ENCODE assay signal across 7 cellular contexts in the genomic region with DNA sequence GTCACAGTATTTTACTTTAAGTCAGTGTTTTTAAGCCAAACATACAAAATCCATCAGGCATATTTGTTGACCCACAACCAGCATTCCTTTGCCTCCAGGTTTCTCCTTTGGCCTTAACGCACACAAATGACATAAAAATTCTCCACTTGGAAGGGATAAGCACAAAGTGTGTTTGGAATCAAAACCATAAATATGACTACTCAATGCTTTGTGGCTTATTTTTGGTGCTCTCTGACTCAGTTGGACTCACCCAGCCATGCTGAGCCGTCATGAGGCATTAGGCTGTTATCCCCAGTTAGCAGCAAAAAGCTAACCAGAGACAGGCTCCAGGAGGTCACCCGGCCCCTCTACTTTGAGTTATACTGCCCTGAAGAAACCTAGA. TPM values are rescaled to one million over a fixed set of nuclear protein-coding genes. Genes with fewer than 3 reads are reported as not detected.
A peak's percentile ranks its signal among the peaks of the same experiment; 100 is the strongest.
DNase-seq lines count a peak whose midpoint lies in the region; ATAC-seq and TF ChIP-seq lines count a peak whose summit lies in the region.

No MANE protein-coding gene starts in this region.

- H3K4me1 ChIP-seq in iPS-18a (ENCODE audit: control insufficient read depth, low read depth, low read length) (peaks cover 19% of the 10 kb centered on the region), stomach smooth muscle (ENCODE audit: control insufficient read depth, insufficient read depth, low read length) (peaks cover 39% of the 10 kb centered on the region)

- H3K36me3 ChIP-seq in iPS-18a (ENCODE audit: control insufficient read depth, low read depth, low read length) (no peaks in the 10 kb centered on the region), stomach smooth muscle (ENCODE audit: control insufficient read depth in 2 of 2, insufficient read depth in 2 of 2, low read length in 2 of 2) (no peaks in the 10 kb centered on the region)

- peak overlapping the region; percentile 62 for H3K27ac Mint-ChIP-seq in activated T-cell treated with anti-CD3 and anti-CD28 coated beads, Interleukin-2, amount 50 U/mL, for 72 hours

- H3K4me3 Mint-ChIP-seq in activated T-cell treated with anti-CD3 and anti-CD28 coated beads, Interleukin-2, amount 50 U/mL, for 72 hours = peak overlapping the region; percentile 99

- H3K9me3 ChIP-seq in iPS-18a (ENCODE audit: control insufficient read depth, low read depth, low read length) (no peaks in the 10 kb centered on the region), stomach smooth muscle (ENCODE audit: control insufficient read depth in 2 of 2, low read length in 2 of 2) (no peaks in the 10 kb centered on the region)

- H3K9ac ChIP-seq in iPS-18a (ENCODE audit: low read length) (peak overlapping the region; percentile 83), stomach smooth muscle (ENCODE audit: low read length in 2 of 2) (peak overlapping the region; percentile 81 to 93)

- H3K9me3 Mint-ChIP-seq in activated T-cell treated with anti-CD3 and anti-CD28 coated beads, Interleukin-2, amount 50 U/mL, for 72 hours = no peaks in the 10 kb centered on the region

- peak overlapping the region; percentile 91 for H3K4me3 ChIP-seq in HFF-Myc (replicated peaks; ENCODE audit: low read depth, low read length)
- H3K4me3 ChIP-seq in iPS-18a (ENCODE audit: low read length) = peak overlapping the region; percentile 99
- peak overlapping the region; percentile 86 to 99 for H3K4me3 ChIP-seq in stomach smooth muscle (ENCODE audit: low read length in 2 of 2)

- DNase-seq in HFF-Myc (ENCODE audit: extremely low read depth, low read depth) = no peak
- peak in 1 of 2 donors; percentile 29 for DNase-seq in activated T-cell treated with anti-CD3 and anti-CD28 coated beads, Interleukin-2, amount 50 U/mL, for 72 hours
- DNase-seq in HPDE6-E6E7 (ENCODE audit: extremely low spot score) = no peak
- DNase-seq in sciatic nerve (ENCODE audit: low spot score) = no peak
- no peak for DNase-seq in cerebellar cortex (ENCODE audit: low spot score)

- H3K36me3 Mint-ChIP-seq in activated T-cell treated with anti-CD3 and anti-CD28 coated beads, Interleukin-2, amount 50 U/mL, for 72 hours (ENCODE audit: insufficient read depth in 2 of 2) = peaks cover 2 to 3% of the 10 kb centered on the region in 2 donors

- no peak for TF ChIP-seq CTCF in HFF-Myc (IDR thresholded peaks at IDR 0.05; ENCODE audit: low read depth, low read length, missing control alignments)

- intact Hi-C loops in sciatic nerve (cut with DNase I) = no loop called here

- H3K4me1 Mint-ChIP-seq in activated T-cell treated with anti-CD3 and anti-CD28 coated beads, Interleukin-2, amount 50 U/mL, for 72 hours (ENCODE audit: low read depth) = peaks cover 72% of the 10 kb centered on the region

- no peak overlapping the region for H3K27ac ChIP-seq in iPS-18a (ENCODE audit: low read length)
- H3K27ac ChIP-seq in stomach smooth muscle (ENCODE audit: low read length) = peak overlapping the region; percentile 92

- peak in 1 of 2 donors; percentile 15 for ATAC-seq in activated T-cell treated with anti-CD3 and anti-CD28 coated beads, Interleukin-2, amount 50 U/mL, for 72 hours (replicated peaks in 1 of 2)
- no peak for ATAC-seq in sciatic nerve

- H3K27me3 ChIP-seq in iPS-18a (ENCODE audit: control insufficient read depth, insufficient read depth, low read length) = no peaks in the 10 kb centered on the region
- H3K27me3 ChIP-seq in stomach smooth muscle (ENCODE audit: control insufficient read depth in 1 of 2, insufficient read depth in 2 of 2, low read length in 2 of 2) = no peaks in the 10 kb centered on the region

- H3K27me3 Mint-ChIP-seq in activated T-cell treated with anti-CD3 and anti-CD28 coated beads, Interleukin-2, amount 50 U/mL, for 72 hours (ENCODE audit: low read depth) = no peaks in the 10 kb centered on the region

RNA-seq across cellular contexts. Expression of a gene that starts 0.9 kb away (rescaled TPM):
- total RNA-seq in activated T-cell treated with anti-CD3 and anti-CD28 coated beads, Interleukin-2, amount 50 U/mL, for 72 hours = 10 to 100 TPM; 18.1 to 20.1 TPM
- 22.6 TPM for total RNA-seq in sciatic nerve

RNA-seq across cellular contexts. Expression of a gene that starts 2.5 kb away (rescaled TPM):
- 10 to 100 TPM; 10.9 to 11.9 TPM for total RNA-seq in activated T-cell treated with anti-CD3 and anti-CD28 coated beads, Interleukin-2, amount 50 U/mL, for 72 hours
- 50.5 TPM for total RNA-seq in sciatic nerve

RNA-seq across cellular contexts. Expression of a gene that starts 27.1 kb away (rescaled TPM):
- under 1 TPM in 1 of 2 donors, not detected in 1; 0.21 TPM for total RNA-seq in activated T-cell treated with anti-CD3 and anti-CD28 coated beads, Interleukin-2, amount 50 U/mL, for 72 hours
- 5.6 TPM for total RNA-seq in sciatic nerve

RNA-seq across cellular contexts. Expression of a gene that starts 27.2 kb away (rescaled TPM):
- total RNA-seq in activated T-cell treated with anti-CD3 and anti-CD28 coated beads, Interleukin-2, amount 50 U/mL, for 72 hours = 1 to 10 TPM; 2.8 to 5.3 TPM
- total RNA-seq in sciatic nerve = 0.22 TPM

RNA-seq across cellular contexts. Expression of a gene that starts 34.6 kb away (rescaled TPM):
- 100 to 1,000 TPM; 184 to 185 TPM for total RNA-seq in activated T-cell treated with anti-CD3 and anti-CD28 coated beads, Interleukin-2, amount 50 U/mL, for 72 hours
- 215 TPM for total RNA-seq in sciatic nerve
